1 cellular context compared by ENCODE assay signal in the genomic region with DNA sequence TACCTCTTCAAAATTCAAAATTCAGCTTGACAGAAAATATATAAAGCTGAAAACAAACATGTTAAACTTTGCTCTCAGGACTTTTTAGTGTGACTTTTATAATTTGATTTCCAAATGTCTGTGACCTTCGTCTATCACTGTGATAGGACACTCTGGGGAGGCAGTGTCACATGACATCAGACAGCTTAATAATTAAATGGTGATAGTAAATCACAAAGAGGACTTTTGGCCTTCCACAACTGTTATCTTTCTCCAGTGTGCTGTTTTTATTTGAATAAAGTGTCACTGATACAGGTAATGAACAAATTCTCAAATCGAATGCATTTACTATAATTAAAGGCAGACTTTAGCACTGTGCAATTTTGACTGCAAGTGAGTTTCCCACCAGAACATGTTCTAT.
TF ChIP-seq lines count a peak whose summit lies in the region.

No MANE protein-coding gene starts in this region.

TF ChIP-seq in HepG2, 621 proteins besides CTCF, POLR2A, EP300 and RAD21 (continued from another document):
- TF ChIP-seq ZSCAN22 (CRISPR knock-in tag; IDR thresholded peaks at IDR 0.05) (no peak), HNF4A (CRISPR knock-in tag; IDR thresholded peaks at IDR 0.05) (peak; percentile 5; the same call in 1 of the 2 replicates), ZNF747 (CRISPR knock-in tag; IDR thresholded peaks at IDR 0.05; ENCODE audit: borderline replicate concordance) (no peak), ZMAT3 (CRISPR knock-in tag; conservative IDR thresholded peaks at IDR 0.05) (no peak)
- TF ChIP-seq, protein P1, sequence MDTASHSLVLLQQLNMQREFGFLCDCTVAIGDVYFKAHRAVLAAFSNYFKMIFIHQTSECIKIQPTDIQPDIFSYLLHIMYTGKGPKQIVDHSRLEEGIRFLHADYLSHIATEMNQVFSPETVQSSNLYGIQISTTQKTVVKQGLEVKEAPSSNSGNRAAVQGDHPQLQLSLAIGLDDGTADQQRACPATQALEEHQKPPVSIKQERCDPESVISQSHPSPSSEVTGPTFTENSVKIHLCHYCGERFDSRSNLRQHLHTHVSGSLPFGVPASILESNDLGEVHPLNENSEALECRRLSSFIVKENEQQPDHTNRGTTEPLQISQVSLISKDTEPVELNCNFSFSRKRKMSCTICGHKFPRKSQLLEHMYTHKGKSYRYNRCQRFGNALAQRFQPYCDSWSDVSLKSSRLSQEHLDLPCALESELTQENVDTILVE (CRISPR knock-in tag; IDR thresholded peaks at IDR 0.05): no peak
